ENCODE assay signal across 2 cellular contexts in the genomic region with DNA sequence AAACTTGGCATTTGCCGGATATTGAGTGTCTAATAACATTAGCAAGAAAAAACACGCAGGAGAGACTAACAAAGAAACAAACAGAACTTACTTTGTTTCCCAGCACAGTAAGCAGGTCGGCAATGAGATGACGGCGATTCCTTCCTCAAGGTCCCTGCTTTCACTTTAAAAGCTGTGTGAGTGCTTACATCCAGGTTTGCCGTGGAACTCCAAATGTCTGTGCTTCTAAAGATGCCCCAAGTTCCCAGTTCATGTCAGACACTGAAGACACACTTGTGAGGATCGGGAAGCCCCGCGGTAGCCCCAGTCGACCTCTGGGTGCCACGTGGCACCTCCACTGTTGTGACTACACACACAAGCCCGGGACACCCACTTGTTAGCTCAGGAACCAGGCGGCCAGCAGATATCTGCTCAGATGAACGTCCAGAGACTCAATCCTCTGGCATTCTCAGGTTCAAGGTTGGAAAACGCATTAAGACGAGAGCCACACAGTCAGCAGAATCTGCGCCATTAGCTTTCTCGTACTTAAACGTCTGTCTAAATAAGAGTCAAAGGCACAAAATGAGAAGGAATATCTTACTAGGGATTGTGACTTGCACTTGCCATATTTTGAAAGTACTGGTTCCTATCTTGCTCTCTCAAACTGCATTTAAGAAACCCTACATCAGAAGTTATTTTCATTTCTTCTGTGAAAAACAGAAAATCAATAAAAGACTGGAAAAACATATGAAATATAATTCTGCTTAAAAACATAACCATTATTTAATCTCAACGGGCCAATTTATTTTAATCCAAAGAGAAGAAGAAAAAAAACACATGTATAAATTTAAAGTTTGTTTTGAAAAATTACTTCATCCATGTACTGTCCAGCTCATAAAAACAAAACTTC.
TF ChIP-seq lines count a peak whose summit lies in the region.

No MANE protein-coding gene starts in this region.

TF ChIP-seq in GM12878, 131 proteins besides CTCF, POLR2A, EP300 and RAD21 (continued from another document):
- TF ChIP-seq, protein P1, sequence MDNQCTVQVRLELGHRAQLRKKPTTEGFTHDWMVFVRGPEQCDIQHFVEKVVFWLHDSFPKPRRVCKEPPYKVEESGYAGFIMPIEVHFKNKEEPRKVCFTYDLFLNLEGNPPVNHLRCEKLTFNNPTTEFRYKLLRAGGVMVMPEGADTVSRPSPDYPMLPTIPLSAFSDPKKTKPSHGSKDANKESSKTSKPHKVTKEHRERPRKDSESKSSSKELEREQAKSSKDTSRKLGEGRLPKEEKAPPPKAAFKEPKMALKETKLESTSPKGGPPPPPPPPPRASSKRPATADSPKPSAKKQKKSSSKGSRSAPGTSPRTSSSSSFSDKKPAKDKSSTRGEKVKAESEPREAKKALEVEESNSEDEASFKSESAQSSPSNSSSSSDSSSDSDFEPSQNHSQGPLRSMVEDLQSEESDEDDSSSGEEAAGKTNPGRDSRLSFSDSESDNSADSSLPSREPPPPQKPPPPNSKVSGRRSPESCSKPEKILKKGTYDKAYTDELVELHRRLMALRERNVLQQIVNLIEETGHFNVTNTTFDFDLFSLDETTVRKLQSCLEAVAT (IDR thresholded peaks at IDR 0.05) = peak; percentile 81
- TF ChIP-seq MTA2 (IDR thresholded peaks at IDR 0.05; ENCODE audit: low read depth) = no peak
- TF ChIP-seq EED (IDR thresholded peaks at IDR 0.05; ENCODE audit: low read depth) = no peak
- no peak for TF ChIP-seq RB1 (IDR thresholded peaks at IDR 0.05; ENCODE audit: borderline replicate concordance)

TF ChIP-seq in HepG2, 621 proteins besides CTCF, POLR2A, EP300 and RAD21 (continued from another document and continues in another):
- TF ChIP-seq, protein P2, sequence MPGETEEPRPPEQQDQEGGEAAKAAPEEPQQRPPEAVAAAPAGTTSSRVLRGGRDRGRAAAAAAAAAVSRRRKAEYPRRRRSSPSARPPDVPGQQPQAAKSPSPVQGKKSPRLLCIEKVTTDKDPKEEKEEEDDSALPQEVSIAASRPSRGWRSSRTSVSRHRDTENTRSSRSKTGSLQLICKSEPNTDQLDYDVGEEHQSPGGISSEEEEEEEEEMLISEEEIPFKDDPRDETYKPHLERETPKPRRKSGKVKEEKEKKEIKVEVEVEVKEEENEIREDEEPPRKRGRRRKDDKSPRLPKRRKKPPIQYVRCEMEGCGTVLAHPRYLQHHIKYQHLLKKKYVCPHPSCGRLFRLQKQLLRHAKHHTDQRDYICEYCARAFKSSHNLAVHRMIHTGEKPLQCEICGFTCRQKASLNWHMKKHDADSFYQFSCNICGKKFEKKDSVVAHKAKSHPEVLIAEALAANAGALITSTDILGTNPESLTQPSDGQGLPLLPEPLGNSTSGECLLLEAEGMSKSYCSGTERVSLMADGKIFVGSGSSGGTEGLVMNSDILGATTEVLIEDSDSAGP (CRISPR knock-in tag; IDR thresholded peaks at IDR 0.05; ENCODE audit: borderline replicate concordance) = peak; percentile 47; the same call in 1 of the 2 replicates
- TF ChIP-seq TGIF2 (CRISPR knock-in tag; IDR thresholded peaks at IDR 0.05) (no peak), TAF1 (CRISPR knock-in tag; IDR thresholded peaks at IDR 0.05) (peak; percentile 16; the same call in 1 of the 2 replicates), ZNF138 (CRISPR knock-in tag; IDR thresholded peaks at IDR 0.05; ENCODE audit: low read depth) (no peak), REXO4 (CRISPR knock-in tag; IDR thresholded peaks at IDR 0.05; ENCODE audit: borderline replicate concordance) (no peak), MAZ (IDR thresholded peaks at IDR 0.05; ENCODE audit: borderline replicate concordance, low read depth, low read length) (no peak), MAZ (CRISPR knock-in tag; IDR thresholded peaks at IDR 0.05; ENCODE audit: low read depth) (no peak), DR1 (CRISPR knock-in tag; IDR thresholded peaks at IDR 0.05) (no peak), TEAD3 (CRISPR knock-in tag; optimal IDR thresholded peaks at IDR 0.05; ENCODE audit: borderline replicate concordance) (peak; percentile 48), FOSL2 (CRISPR knock-in tag; IDR thresholded peaks at IDR 0.05) (0 out of 2 replicates have a peak, but pooled peaks have one; percentile 11), POLR2G (IDR thresholded peaks at IDR 0.05; ENCODE audit: low read depth, low read length) (peak; percentile 71), ZNF3 (CRISPR knock-in tag; IDR thresholded peaks at IDR 0.05) (no peak), FOSL1 (CRISPR knock-in tag; IDR thresholded peaks at IDR 0.05; ENCODE audit: borderline replicate concordance) (no peak), ZEB1 (IDR thresholded peaks at IDR 0.05; ENCODE audit: insufficient replicate concordance, low read depth) (no peak), ZBTB20 (CRISPR knock-in tag; IDR thresholded peaks at IDR 0.05; ENCODE audit: borderline replicate concordance, low read depth) (no peak), TBL1XR1 (IDR thresholded peaks at IDR 0.05; ENCODE audit: borderline replicate concordance, low read length, partially characterized antibody) (no peak), FOXA1 (IDR thresholded peaks at IDR 0.05) (no peak), FOXA1 (CRISPR knock-in tag; IDR thresholded peaks at IDR 0.05) (0 out of 2 replicates have a peak, but pooled peaks have one; percentile 11), ZNF883 (CRISPR knock-in tag; IDR thresholded peaks at IDR 0.05; ENCODE audit: not compliant biosample characterization) (peak; percentile 30), MAFK (conservative IDR thresholded peaks at IDR 0.05 in 1 of 2, IDR thresholded peaks at IDR 0.05 in 1 of 2; ENCODE audit: low read length in 2 of 2) (peak; percentile 38 to 56), ZNF598 (CRISPR knock-in tag; IDR thresholded peaks at IDR 0.05; ENCODE audit: borderline replicate concordance) (0 out of 2 replicates have a peak, but pooled peaks have one; percentile 25), ARNT2 (CRISPR knock-in tag; IDR thresholded peaks at IDR 0.05; ENCODE audit: low read depth) (no peak)
- TF ChIP-seq, protein P3, sequence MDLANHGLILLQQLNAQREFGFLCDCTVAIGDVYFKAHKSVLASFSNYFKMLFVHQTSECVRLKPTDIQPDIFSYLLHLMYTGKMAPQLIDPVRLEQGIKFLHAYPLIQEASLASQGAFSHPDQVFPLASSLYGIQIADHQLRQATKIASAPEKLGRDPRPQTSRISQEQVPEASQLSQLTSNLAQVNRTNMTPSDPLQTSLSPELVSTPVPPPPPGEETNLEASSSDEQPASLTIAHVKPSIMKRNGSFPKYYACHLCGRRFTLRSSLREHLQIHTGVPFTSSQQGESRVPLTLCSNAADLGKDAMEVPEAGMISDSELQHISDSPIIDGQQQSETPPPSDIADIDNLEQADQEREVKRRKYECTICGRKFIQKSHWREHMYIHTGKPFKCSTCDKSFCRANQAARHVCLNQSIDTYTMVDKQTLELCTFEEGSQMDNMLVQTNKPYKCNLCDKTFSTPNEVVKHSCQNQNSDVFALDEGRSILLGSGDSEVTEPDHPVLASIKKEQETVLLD (CRISPR knock-in tag; IDR thresholded peaks at IDR 0.05; ENCODE audit: low read depth) = no peak
- TF ChIP-seq, protein P4, sequence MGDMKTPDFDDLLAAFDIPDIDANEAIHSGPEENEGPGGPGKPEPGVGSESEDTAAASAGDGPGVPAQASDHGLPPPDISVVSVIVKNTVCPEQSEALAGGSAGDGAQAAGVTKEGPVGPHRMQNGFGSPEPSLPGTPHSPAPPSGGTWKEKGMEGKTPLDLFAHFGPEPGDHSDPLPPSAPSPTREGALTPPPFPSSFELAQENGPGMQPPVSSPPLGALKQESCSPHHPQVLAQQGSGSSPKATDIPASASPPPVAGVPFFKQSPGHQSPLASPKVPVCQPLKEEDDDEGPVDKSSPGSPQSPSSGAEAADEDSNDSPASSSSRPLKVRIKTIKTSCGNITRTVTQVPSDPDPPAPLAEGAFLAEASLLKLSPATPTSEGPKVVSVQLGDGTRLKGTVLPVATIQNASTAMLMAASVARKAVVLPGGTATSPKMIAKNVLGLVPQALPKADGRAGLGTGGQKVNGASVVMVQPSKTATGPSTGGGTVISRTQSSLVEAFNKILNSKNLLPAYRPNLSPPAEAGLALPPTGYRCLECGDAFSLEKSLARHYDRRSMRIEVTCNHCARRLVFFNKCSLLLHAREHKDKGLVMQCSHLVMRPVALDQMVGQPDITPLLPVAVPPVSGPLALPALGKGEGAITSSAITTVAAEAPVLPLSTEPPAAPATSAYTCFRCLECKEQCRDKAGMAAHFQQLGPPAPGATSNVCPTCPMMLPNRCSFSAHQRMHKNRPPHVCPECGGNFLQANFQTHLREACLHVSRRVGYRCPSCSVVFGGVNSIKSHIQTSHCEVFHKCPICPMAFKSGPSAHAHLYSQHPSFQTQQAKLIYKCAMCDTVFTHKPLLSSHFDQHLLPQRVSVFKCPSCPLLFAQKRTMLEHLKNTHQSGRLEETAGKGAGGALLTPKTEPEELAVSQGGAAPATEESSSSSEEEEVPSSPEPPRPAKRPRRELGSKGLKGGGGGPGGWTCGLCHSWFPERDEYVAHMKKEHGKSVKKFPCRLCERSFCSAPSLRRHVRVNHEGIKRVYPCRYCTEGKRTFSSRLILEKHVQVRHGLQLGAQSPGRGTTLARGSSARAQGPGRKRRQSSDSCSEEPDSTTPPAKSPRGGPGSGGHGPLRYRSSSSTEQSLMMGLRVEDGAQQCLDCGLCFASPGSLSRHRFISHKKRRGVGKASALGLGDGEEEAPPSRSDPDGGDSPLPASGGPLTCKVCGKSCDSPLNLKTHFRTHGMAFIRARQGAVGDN (CRISPR knock-in tag; IDR thresholded peaks at IDR 0.05) = peak; percentile 90
- TF ChIP-seq, protein P5, sequence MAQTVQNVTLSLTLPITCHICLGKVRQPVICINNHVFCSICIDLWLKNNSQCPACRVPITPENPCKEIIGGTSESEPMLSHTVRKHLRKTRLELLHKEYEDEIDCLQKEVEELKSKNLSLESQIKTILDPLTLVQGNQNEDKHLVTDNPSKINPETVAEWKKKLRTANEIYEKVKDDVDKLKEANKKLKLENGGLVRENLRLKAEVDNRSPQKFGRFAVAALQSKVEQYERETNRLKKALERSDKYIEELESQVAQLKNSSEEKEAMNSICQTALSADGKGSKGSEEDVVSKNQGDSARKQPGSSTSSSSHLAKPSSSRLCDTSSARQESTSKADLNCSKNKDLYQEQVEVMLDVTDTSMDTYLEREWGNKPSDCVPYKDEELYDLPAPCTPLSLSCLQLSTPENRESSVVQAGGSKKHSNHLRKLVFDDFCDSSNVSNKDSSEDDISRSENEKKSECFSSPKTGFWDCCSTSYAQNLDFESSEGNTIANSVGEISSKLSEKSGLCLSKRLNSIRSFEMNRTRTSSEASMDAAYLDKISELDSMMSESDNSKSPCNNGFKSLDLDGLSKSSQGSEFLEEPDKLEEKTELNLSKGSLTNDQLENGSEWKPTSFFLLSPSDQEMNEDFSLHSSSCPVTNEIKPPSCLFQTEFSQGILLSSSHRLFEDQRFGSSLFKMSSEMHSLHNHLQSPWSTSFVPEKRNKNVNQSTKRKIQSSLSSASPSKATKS (CRISPR knock-in tag; IDR thresholded peaks at IDR 0.05) = peak; percentile 42; the same call in 1 of the 2 replicates
- TF ChIP-seq, protein P6, sequence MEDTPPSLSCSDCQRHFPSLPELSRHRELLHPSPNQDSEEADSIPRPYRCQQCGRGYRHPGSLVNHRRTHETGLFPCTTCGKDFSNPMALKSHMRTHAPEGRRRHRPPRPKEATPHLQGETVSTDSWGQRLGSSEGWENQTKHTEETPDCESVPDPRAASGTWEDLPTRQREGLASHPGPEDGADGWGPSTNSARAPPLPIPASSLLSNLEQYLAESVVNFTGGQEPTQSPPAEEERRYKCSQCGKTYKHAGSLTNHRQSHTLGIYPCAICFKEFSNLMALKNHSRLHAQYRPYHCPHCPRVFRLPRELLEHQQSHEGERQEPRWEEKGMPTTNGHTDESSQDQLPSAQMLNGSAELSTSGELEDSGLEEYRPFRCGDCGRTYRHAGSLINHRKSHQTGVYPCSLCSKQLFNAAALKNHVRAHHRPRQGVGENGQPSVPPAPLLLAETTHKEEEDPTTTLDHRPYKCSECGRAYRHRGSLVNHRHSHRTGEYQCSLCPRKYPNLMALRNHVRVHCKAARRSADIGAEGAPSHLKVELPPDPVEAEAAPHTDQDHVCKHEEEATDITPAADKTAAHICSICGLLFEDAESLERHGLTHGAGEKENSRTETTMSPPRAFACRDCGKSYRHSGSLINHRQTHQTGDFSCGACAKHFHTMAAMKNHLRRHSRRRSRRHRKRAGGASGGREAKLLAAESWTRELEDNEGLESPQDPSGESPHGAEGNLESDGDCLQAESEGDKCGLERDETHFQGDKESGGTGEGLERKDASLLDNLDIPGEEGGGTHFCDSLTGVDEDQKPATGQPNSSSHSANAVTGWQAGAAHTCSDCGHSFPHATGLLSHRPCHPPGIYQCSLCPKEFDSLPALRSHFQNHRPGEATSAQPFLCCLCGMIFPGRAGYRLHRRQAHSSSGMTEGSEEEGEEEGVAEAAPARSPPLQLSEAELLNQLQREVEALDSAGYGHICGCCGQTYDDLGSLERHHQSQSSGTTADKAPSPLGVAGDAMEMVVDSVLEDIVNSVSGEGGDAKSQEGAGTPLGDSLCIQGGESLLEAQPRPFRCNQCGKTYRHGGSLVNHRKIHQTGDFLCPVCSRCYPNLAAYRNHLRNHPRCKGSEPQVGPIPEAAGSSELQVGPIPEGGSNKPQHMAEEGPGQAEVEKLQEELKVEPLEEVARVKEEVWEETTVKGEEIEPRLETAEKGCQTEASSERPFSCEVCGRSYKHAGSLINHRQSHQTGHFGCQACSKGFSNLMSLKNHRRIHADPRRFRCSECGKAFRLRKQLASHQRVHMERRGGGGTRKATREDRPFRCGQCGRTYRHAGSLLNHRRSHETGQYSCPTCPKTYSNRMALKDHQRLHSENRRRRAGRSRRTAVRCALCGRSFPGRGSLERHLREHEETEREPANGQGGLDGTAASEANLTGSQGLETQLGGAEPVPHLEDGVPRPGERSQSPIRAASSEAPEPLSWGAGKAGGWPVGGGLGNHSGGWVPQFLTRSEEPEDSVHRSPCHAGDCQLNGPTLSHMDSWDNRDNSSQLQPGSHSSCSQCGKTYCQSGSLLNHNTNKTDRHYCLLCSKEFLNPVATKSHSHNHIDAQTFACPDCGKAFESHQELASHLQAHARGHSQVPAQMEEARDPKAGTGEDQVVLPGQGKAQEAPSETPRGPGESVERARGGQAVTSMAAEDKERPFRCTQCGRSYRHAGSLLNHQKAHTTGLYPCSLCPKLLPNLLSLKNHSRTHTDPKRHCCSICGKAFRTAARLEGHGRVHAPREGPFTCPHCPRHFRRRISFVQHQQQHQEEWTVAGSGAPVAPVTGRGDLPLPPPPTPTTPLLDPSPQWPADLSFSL (CRISPR knock-in tag; IDR thresholded peaks at IDR 0.05) = peak; percentile 62
- TF ChIP-seq, protein P7, sequence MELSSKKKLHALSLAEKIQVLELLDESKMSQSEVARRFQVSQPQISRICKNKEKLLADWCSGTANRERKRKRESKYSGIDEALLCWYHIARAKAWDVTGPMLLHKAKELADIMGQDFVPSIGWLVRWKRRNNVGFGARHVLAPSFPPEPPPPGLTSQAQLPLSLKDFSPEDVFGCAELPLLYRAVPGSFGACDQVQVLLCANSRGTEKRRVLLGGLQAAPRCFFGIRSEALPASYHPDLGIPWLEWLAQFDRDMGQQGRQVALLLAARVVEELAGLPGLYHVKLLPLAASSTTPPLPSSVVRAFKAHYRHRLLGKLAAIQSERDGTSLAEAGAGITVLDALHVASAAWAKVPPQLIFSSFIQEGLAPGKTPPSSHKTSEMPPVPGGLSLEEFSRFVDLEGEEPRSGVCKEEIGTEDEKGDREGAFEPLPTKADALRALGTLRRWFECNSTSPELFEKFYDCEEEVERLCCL (CRISPR knock-in tag; IDR thresholded peaks at IDR 0.05; ENCODE audit: borderline replicate concordance) = no peak
